ENCODE assay signal across 9 cellular contexts in genomic region chr12:107349008-107349747, GRCh38.
A peak's percentile ranks its signal among the peaks of the same experiment; 100 is the strongest.
DNase-seq lines count a peak whose midpoint lies in the region; ATAC-seq and TF ChIP-seq lines count a peak whose summit lies in the region.
"Had no signal": no experiment of that assay in that cellular context is flagged by ENCODE, and none has a peak within 500 bp of the region (broad histone marks: within the 10 kb centered on the region; RNA-seq: fewer than 3 reads in every experiment).

No MANE protein-coding gene starts in this region.

- H4K20me1 ChIP-seq in MM.1S (ENCODE audit: insufficient read depth, low read length): no peaks in the 10 kb centered on the region

- no peak for ATAC-seq in HG03565 (IDR thresholded peaks at IDR 0.05; ENCODE audit: unreplicated experiment)

- TF ChIP-seq CTCF in MM.1S (IDR thresholded peaks at IDR 0.05; ENCODE audit: low read length): no peak

- no peak overlapping the region for H3K4me3 ChIP-seq in MM.1S (ENCODE audit: low read length)
- H3K4me3 ChIP-seq: SK-N-MC had no signal

- H3K79me2 ChIP-seq in MM.1S (ENCODE audit: low read length): no peaks in the 10 kb centered on the region

- DNase-seq in DMS153 treated with DMSO at 0.1 percent for 48 hours (lab: John Stamatoyannopoulos, UW; ENCODE audit: unreplicated experiment) (peak; percentile 41), NCI-H2171 treated with DMSO at 0.1 percent for 48 hours (lab: John Stamatoyannopoulos, UW) (peak; percentile 89), dermis microvascular lymphatic vessel endothelial cell (ENCODE audit: low read depth in 2 of 2) (peak; percentile 38 to 74), myocyte (ENCODE audit: low read depth) (peak; percentile 46), RPMI8226 (no peak), MM.1S (no peak), HUDEP-2 (lab: John Stamatoyannopoulos, UW; ENCODE audit: unreplicated experiment in 76 of 76) (no peak)

- H3K9me2 ChIP-seq in MM.1S (replicated peaks; ENCODE audit: insufficient read depth, low read length): no peaks in the 10 kb centered on the region

- H3K9me3 ChIP-seq in MM.1S (replicated peaks; ENCODE audit: insufficient read depth, low read length): no peaks in the 10 kb centered on the region

- no peaks in the 10 kb centered on the region for H3K36me3 ChIP-seq in MM.1S (replicated peaks; ENCODE audit: insufficient read depth, low read length)

- no peaks in the 10 kb centered on the region for H3K27me3 ChIP-seq in MM.1S (replicated peaks; ENCODE audit: insufficient read depth, low read length)

- no peak overlapping the region for H3K27ac ChIP-seq in MM.1S (ENCODE audit: low read length)
- H3K27ac ChIP-seq: SK-N-MC had no signal

- H3K4me1 ChIP-seq in MM.1S (ENCODE audit: low read length): no peaks in the 10 kb centered on the region

- H3K4me2 ChIP-seq in MM.1S (ENCODE audit: low read depth, low read length): no peak overlapping the region

- H3F3A ChIP-seq in MM.1S (ENCODE audit: insufficient read depth, low read length): no peaks in the 10 kb centered on the region

- H3K9ac ChIP-seq in MM.1S (ENCODE audit: low read length): no peak overlapping the region

- no peak overlapping the region for H2AFZ ChIP-seq in MM.1S (ENCODE audit: low read length)

Comparison
In these comparisons a context has a peak if more than half of its experiments do, and no peak if none do; other contexts are left out.
1. DNase-seq: peak in DMS153 treated with DMSO at 0.1 percent for 48 hours (single experiment), NCI-H2171 treated with DMSO at 0.1 percent for 48 hours (single experiment), dermis microvascular lymphatic vessel endothelial cell (2 of 2) and myocyte (single experiment); none in RPMI8226 (single experiment), MM.1S (single experiment) and HUDEP-2 (0 of 76).